ENCODE assay signal across 13 cellular contexts in genomic region chr6:166954118-166954713, GRCh38. TPM values are rescaled to one million over a fixed set of nuclear protein-coding genes. Genes with fewer than 3 reads are reported as not detected.
DNase-seq lines count a peak whose midpoint lies in the region; ATAC-seq and TF ChIP-seq lines count a peak whose summit lies in the region.
"Had no signal": no experiment of that assay in that cellular context is flagged by ENCODE, and none has a peak within 500 bp of the region (broad histone marks: within the 10 kb centered on the region; RNA-seq: fewer than 3 reads in every experiment).

No MANE protein-coding gene starts in this region.

- TF ChIP-seq POLR2A in body of pancreas (IDR thresholded peaks at IDR 0.05): no peak

- H3K4me1 Mint-ChIP-seq in CD8-positive, alpha-beta T cell (ENCODE audit: low read depth): peaks cover 75% of the 10 kb centered on the region
- H3K4me1 Mint-ChIP-seq in activated naive CD8-positive, alpha-beta T cell treated with anti-CD3 and anti-CD28 coated beads, Interleukin-2, amount 50 U/mL, for 24 hours: peaks cover 79% of the 10 kb centered on the region
- H3K4me1 Mint-ChIP-seq in natural killer cell treated with Interleukin-12 subunit alpha and Interleukin-12 subunit beta and Interleukin-15 and Interleukin-18, amount 100 ng/mL, for 72 hours (ENCODE audit: low read depth in 2 of 2): peaks cover 41 to 60% of the 10 kb centered on the region in 2 donors

- H3K9me3 ChIP-seq in CD8-positive, alpha-beta T cell (ENCODE audit: low read length): no peaks in the 10 kb centered on the region
- H3K9me3 ChIP-seq in body of pancreas: no peaks in the 10 kb centered on the region
- H3K9me3 ChIP-seq: suprapubic skin had no signal

- no peak overlapping the region for H3K4me3 ChIP-seq in CD8-positive, alpha-beta T cell (ENCODE audit: low read depth, low read length)
- no peak overlapping the region for H3K4me3 ChIP-seq in HL-60 (replicated peaks; ENCODE audit: insufficient read depth, low read length)
- no peak overlapping the region for H3K4me3 ChIP-seq in body of pancreas

- no peak overlapping the region for H3K27ac ChIP-seq in CD8-positive, alpha-beta T cell (ENCODE audit: low read depth, low read length)
- H3K27ac ChIP-seq in HL-60 (replicated peaks) (peak overlapping the region; percentile 93), body of pancreas (no peak overlapping the region)
- H3K27ac ChIP-seq: suprapubic skin had no signal

- no peak for DNase-seq in CD8-positive, alpha-beta T cell
- DNase-seq in HL-60 (ENCODE audit: low read depth in 1 of 2, low spot score in 1 of 2): no peak
- no peak for DNase-seq in activated naive CD8-positive, alpha-beta T cell treated with anti-CD3 and anti-CD28 coated beads, Interleukin-2, amount 50 U/mL, for 24 hours
- no peak for DNase-seq in natural killer cell treated with Interleukin-12 subunit alpha and Interleukin-12 subunit beta and Interleukin-15 and Interleukin-18, amount 100 ng/mL, for 72 hours (ENCODE audit: low spot score)
- no peak for DNase-seq in body of pancreas
- DNase-seq in effector CD4-positive, alpha-beta T cell: no peak
- DNase-seq in NCI-H2107 (lab: John Stamatoyannopoulos, UW): no peak
- DNase-seq: cerebellar nuclear complex, GDM1, HCEC 1CT, OCI-M1 had no signal

- no peak for ATAC-seq in CD8-positive, alpha-beta T cell
- ATAC-seq in activated naive CD8-positive, alpha-beta T cell treated with anti-CD3 and anti-CD28 coated beads, Interleukin-2, amount 50 U/mL, for 24 hours: no peak
- no peak for ATAC-seq in natural killer cell treated with Interleukin-12 subunit alpha and Interleukin-12 subunit beta and Interleukin-15 and Interleukin-18, amount 100 ng/mL, for 72 hours
- ATAC-seq in body of pancreas (no peak), HG02981 (IDR thresholded peaks at IDR 0.05; ENCODE audit: unreplicated experiment) (no peak)

- intact Hi-C loops in CD8-positive, alpha-beta T cell (cut with DNase I, micrococcal nuclease): loop anchor here in 1 of 2 experiments (10.0 kb wide), 1 partner anchor 539 kb away; no protein-coding TSS in a partner anchor
- intact Hi-C loops in body of pancreas (cut with DNase I): no loop called here

- H3K27me3 Mint-ChIP-seq in CD8-positive, alpha-beta T cell (ENCODE audit: low read depth): no peaks in the 10 kb centered on the region
- H3K27me3 Mint-ChIP-seq in activated naive CD8-positive, alpha-beta T cell treated with anti-CD3 and anti-CD28 coated beads, Interleukin-2, amount 50 U/mL, for 24 hours: no peaks in the 10 kb centered on the region
- H3K27me3 Mint-ChIP-seq in natural killer cell treated with Interleukin-12 subunit alpha and Interleukin-12 subunit beta and Interleukin-15 and Interleukin-18, amount 100 ng/mL, for 72 hours: no peaks in the 10 kb centered on the region

- no peaks in the 10 kb centered on the region for H3K27me3 ChIP-seq in CD8-positive, alpha-beta T cell (ENCODE audit: insufficient read depth, low read length)
- H3K27me3 ChIP-seq in HL-60 (ENCODE audit: insufficient read depth, poor library complexity, severe bottlenecking) (no peaks in the 10 kb centered on the region), body of pancreas (no peaks in the 10 kb centered on the region)
- H3K27me3 ChIP-seq: suprapubic skin had no signal

- peaks cover 5% of the 10 kb centered on the region for H3K36me3 ChIP-seq in CD8-positive, alpha-beta T cell (ENCODE audit: insufficient read depth, low read length)
- no peaks in the 10 kb centered on the region for H3K36me3 ChIP-seq in body of pancreas (replicated peaks in 1 of 2; ENCODE audit: insufficient read depth in 1 of 2, low read depth in 2 of 2)
- H3K36me3 ChIP-seq: suprapubic skin had no signal

- no peaks in the 10 kb centered on the region for H3K9me3 Mint-ChIP-seq in CD8-positive, alpha-beta T cell
- no peaks in the 10 kb centered on the region for H3K9me3 Mint-ChIP-seq in activated naive CD8-positive, alpha-beta T cell treated with anti-CD3 and anti-CD28 coated beads, Interleukin-2, amount 50 U/mL, for 24 hours
- no peaks in the 10 kb centered on the region for H3K9me3 Mint-ChIP-seq in natural killer cell treated with Interleukin-12 subunit alpha and Interleukin-12 subunit beta and Interleukin-15 and Interleukin-18, amount 100 ng/mL, for 72 hours

- H3K27ac Mint-ChIP-seq in CD8-positive, alpha-beta T cell: peak overlapping the region; percentile 52
- H3K27ac Mint-ChIP-seq in activated naive CD8-positive, alpha-beta T cell treated with anti-CD3 and anti-CD28 coated beads, Interleukin-2, amount 50 U/mL, for 24 hours: peak overlapping the region; percentile 25
- peak overlapping the region in 1 of 2 donors; percentile 2 for H3K27ac Mint-ChIP-seq in natural killer cell treated with Interleukin-12 subunit alpha and Interleukin-12 subunit beta and Interleukin-15 and Interleukin-18, amount 100 ng/mL, for 72 hours

- POLR2A ChIA-PET in CD8-positive, alpha-beta T cell (lab: Charles Lee): interaction anchor here (0.6 to 1.1 kb wide), 3 partner anchors 30 to 237 kb away, joined by 3 read pairs; no protein-coding TSS in a partner anchor

- no peak for TF ChIP-seq CTCF in CD8-positive, alpha-beta T cell (IDR thresholded peaks at IDR 0.05)
- TF ChIP-seq CTCF in HL-60 (IDR thresholded peaks at IDR 0.05; ENCODE audit: insufficient read depth, low read length): no peak
- TF ChIP-seq CTCF in body of pancreas (IDR thresholded peaks at IDR 0.05): no peak

- peak overlapping the region; percentile 93 for H3K4me3 Mint-ChIP-seq in CD8-positive, alpha-beta T cell
- peak overlapping the region; percentile 43 for H3K4me3 Mint-ChIP-seq in activated naive CD8-positive, alpha-beta T cell treated with anti-CD3 and anti-CD28 coated beads, Interleukin-2, amount 50 U/mL, for 24 hours
- H3K4me3 Mint-ChIP-seq in natural killer cell treated with Interleukin-12 subunit alpha and Interleukin-12 subunit beta and Interleukin-15 and Interleukin-18, amount 100 ng/mL, for 72 hours: peak overlapping the region; percentile 38

- H3K36me3 Mint-ChIP-seq in CD8-positive, alpha-beta T cell: peaks cover 41% of the 10 kb centered on the region
- H3K36me3 Mint-ChIP-seq in activated naive CD8-positive, alpha-beta T cell treated with anti-CD3 and anti-CD28 coated beads, Interleukin-2, amount 50 U/mL, for 24 hours (ENCODE audit: low read depth): peaks cover 16% of the 10 kb centered on the region
- no peaks in the 10 kb centered on the region for H3K36me3 Mint-ChIP-seq in natural killer cell treated with Interleukin-12 subunit alpha and Interleukin-12 subunit beta and Interleukin-15 and Interleukin-18, amount 100 ng/mL, for 72 hours

- CTCF ChIA-PET in CD8-positive, alpha-beta T cell (lab: Charles Lee): interaction anchor here (1.0 to 10.8 kb wide), 7 partner anchors 10 to 188 kb away, joined by 3 to 132 read pairs (median 5); no protein-coding TSS in a partner anchor

- peaks cover 74% of the 10 kb centered on the region for H3K4me1 ChIP-seq in CD8-positive, alpha-beta T cell (ENCODE audit: insufficient read depth, low read length)
- peaks cover 26% of the 10 kb centered on the region for H3K4me1 ChIP-seq in body of pancreas

- 80 to 89% methylated on average over 6 of the region's 6 CpGs for WGBS in body of pancreas, 2 donors

RNA-seq across cellular contexts. Expression of gene RNASET2, which starts 2.1 kb away (rescaled TPM):
- 10 to 100 TPM; 93.1 to 98.9 TPM for total RNA-seq in CD8-positive, alpha-beta T cell
- total RNA-seq in natural killer cell treated with Interleukin-12 subunit alpha and Interleukin-12 subunit beta and Interleukin-15 and Interleukin-18, amount 100 ng/mL, for 72 hours: 10 to 100 TPM; 18.1 to 50.6 TPM
- 10 to 100 TPM; 53.7 to 66.3 TPM for total RNA-seq in body of pancreas

RNA-seq across cellular contexts. Expression of gene CEP43, which starts 45.0 kb away (rescaled TPM):
- total RNA-seq in CD8-positive, alpha-beta T cell: 1 to 10 TPM; 5.7 to 8.7 TPM
- total RNA-seq in natural killer cell treated with Interleukin-12 subunit alpha and Interleukin-12 subunit beta and Interleukin-15 and Interleukin-18, amount 100 ng/mL, for 72 hours: 10 to 100 TPM; 20.0 to 35.1 TPM
- 10 to 100 TPM; 11.4 to 45.8 TPM for total RNA-seq in body of pancreas

Comparison
In these comparisons a context has a peak if more than half of its experiments do, and no peak if none do; other contexts are left out.
1. H3K4me3 Mint-ChIP-seq: peak in every context shown above with its lines; median percentile 93 in CD8-positive, alpha-beta T cell; 43 in activated naive CD8-positive, alpha-beta T cell treated with anti-CD3 and anti-CD28 coated beads, Interleukin-2, amount 50 U/mL, for 24 hours; 38 in natural killer cell treated with Interleukin-12 subunit alpha and Interleukin-12 subunit beta and Interleukin-15 and Interleukin-18, amount 100 ng/mL, for 72 hours.